ENCODE assay signal across 19 cellular contexts in genomic region chr22:48440673-48441552, GRCh38.
DNase-seq lines count a peak whose midpoint lies in the region; ATAC-seq and TF ChIP-seq lines count a peak whose summit lies in the region.
"Had no signal": no experiment of that assay in that cellular context is flagged by ENCODE, and none has a peak within 500 bp of the region (broad histone marks: within the 10 kb centered on the region; RNA-seq: fewer than 3 reads in every experiment).

No MANE protein-coding gene starts in this region.

- H3K36me3 Mint-ChIP-seq in activated naive CD8-positive, alpha-beta T cell treated with anti-CD3 and anti-CD28 coated beads for 36 hours = no peaks in the 10 kb centered on the region
- H3K36me3 Mint-ChIP-seq in activated naive CD8-positive, alpha-beta T cell treated with anti-CD3 and anti-CD28 coated beads, Interleukin-2, amount 50 U/mL, for 24 hours (ENCODE audit: low read depth) = no peaks in the 10 kb centered on the region
- peaks cover 2% of the 10 kb centered on the region for H3K36me3 Mint-ChIP-seq in chondrocyte (ENCODE audit: low read depth)
- H3K36me3 Mint-ChIP-seq: IgD-negative memory B cell had no signal

- H3K14ac ChIP-seq in neuronal stem cell (ENCODE audit: low read length) = no peak overlapping the region

- H3K9ac ChIP-seq in neuronal stem cell (ENCODE audit: low read depth, low read length, poor library complexity) = no peak overlapping the region

- no peak overlapping the region for H2BK12ac ChIP-seq in neuronal stem cell (ENCODE audit: low read length)

- DNase-seq in activated naive CD8-positive, alpha-beta T cell treated with anti-CD3 and anti-CD28 coated beads for 36 hours = no peak
- no peak for DNase-seq in activated naive CD8-positive, alpha-beta T cell treated with anti-CD3 and anti-CD28 coated beads, Interleukin-2, amount 50 U/mL, for 24 hours
- DNase-seq in chondrocyte (ENCODE audit: low spot score) = peak; percentile 81
- no peak for DNase-seq in neuronal stem cell (ENCODE audit: low spot score)
- no peak for DNase-seq in heart right ventricle
- DNase-seq in ureter (ENCODE audit: low spot score) = no peak
- DNase-seq: 8988T; Caco-2; CD4-positive, alpha-beta T cell; DMS153; DMS79 treated with DMSO at 0.1 percent for 48 hours; GF-D8; GOT3; H7; HFFc6 had no signal

- no peak overlapping the region for H4K8ac ChIP-seq in neuronal stem cell (ENCODE audit: low read depth, low read length)

- no peaks in the 10 kb centered on the region for H3K79me1 ChIP-seq in neuronal stem cell (ENCODE audit: low read depth, low read length)

- H2BK120ac ChIP-seq in neuronal stem cell (ENCODE audit: low read depth, low read length) = no peak overlapping the region

- H3K4ac ChIP-seq in neuronal stem cell (ENCODE audit: low read length) = no peak overlapping the region

- no peaks in the 10 kb centered on the region for H3K27me3 Mint-ChIP-seq in activated naive CD8-positive, alpha-beta T cell treated with anti-CD3 and anti-CD28 coated beads for 36 hours
- H3K27me3 Mint-ChIP-seq in activated naive CD8-positive, alpha-beta T cell treated with anti-CD3 and anti-CD28 coated beads, Interleukin-2, amount 50 U/mL, for 24 hours = peaks cover 4% of the 10 kb centered on the region
- H3K27me3 Mint-ChIP-seq in chondrocyte (ENCODE audit: low read depth) = peaks cover 2% of the 10 kb centered on the region
- H3K27me3 Mint-ChIP-seq: CD4-positive, alpha-beta T cell had no signal

- H3K4me2 ChIP-seq in neuronal stem cell (ENCODE audit: insufficient read depth, low read length, poor library complexity, severe bottlenecking) = no peak overlapping the region

- no peak overlapping the region for H4K91ac ChIP-seq in neuronal stem cell (ENCODE audit: low read depth, low read length, poor library complexity)

- H2AFZ ChIP-seq in neuronal stem cell (ENCODE audit: low read length) = no peak overlapping the region

- TF ChIP-seq CTCF in chondrocyte (IDR thresholded peaks at IDR 0.05) (no peak), heart right ventricle (IDR thresholded peaks at IDR 0.05) (no peak)

- peaks cover 0 to 10% (median 0%) of the 10 kb centered on the region in 3 experiments for H3K27me3 ChIP-seq in neuronal stem cell (ENCODE audit: control insufficient read depth in 3 of 3, insufficient read depth in 3 of 3, low read depth in 1 of 3, low read length in 3 of 3)
- H3K27me3 ChIP-seq in heart right ventricle = peaks cover 0 to 11% (median 3%) of the 10 kb centered on the region in 7 donors

- no peak for ATAC-seq in activated naive CD8-positive, alpha-beta T cell treated with anti-CD3 and anti-CD28 coated beads, Interleukin-2, amount 50 U/mL, for 24 hours
- ATAC-seq in heart right ventricle (no peak), GM21381 (IDR thresholded peaks at IDR 0.05; ENCODE audit: unreplicated experiment) (no peak)
- ATAC-seq: HCT116 had no signal

- H3K4me1 ChIP-seq in neuronal stem cell (ENCODE audit: control insufficient read depth in 2 of 2, insufficient read depth in 1 of 2, low read depth in 1 of 2, low read length in 2 of 2) (no peaks in the 10 kb centered on the region), heart right ventricle (no peaks in the 10 kb centered on the region)
- H3K4me1 ChIP-seq: Caco-2 had no signal

- H3K4me3 Mint-ChIP-seq in activated naive CD8-positive, alpha-beta T cell treated with anti-CD3 and anti-CD28 coated beads for 36 hours = no peak overlapping the region
- no peak overlapping the region for H3K4me3 Mint-ChIP-seq in activated naive CD8-positive, alpha-beta T cell treated with anti-CD3 and anti-CD28 coated beads, Interleukin-2, amount 50 U/mL, for 24 hours
- no peak overlapping the region for H3K4me3 Mint-ChIP-seq in chondrocyte (ENCODE audit: unreplicated experiment)
- H3K4me3 Mint-ChIP-seq: CD4-positive, alpha-beta T cell; HFFc6 had no signal

- peak overlapping the region; percentile 65 for H3K23ac ChIP-seq in neuronal stem cell (ENCODE audit: low read depth, low read length, poor library complexity)

- H3K27ac Mint-ChIP-seq in activated naive CD8-positive, alpha-beta T cell treated with anti-CD3 and anti-CD28 coated beads for 36 hours = peak overlapping the region; percentile 66
- no peak overlapping the region for H3K27ac Mint-ChIP-seq in activated naive CD8-positive, alpha-beta T cell treated with anti-CD3 and anti-CD28 coated beads, Interleukin-2, amount 50 U/mL, for 24 hours
- no peak overlapping the region for H3K27ac Mint-ChIP-seq in chondrocyte (ENCODE audit: unreplicated experiment)
- H3K27ac Mint-ChIP-seq: CD4-positive, alpha-beta T cell; HFFc6; IgD-negative memory B cell had no signal

- peak overlapping the region; percentile 49 for H2BK5ac ChIP-seq in neuronal stem cell (ENCODE audit: low read length)

- no peaks in the 10 kb centered on the region for H3K36me3 ChIP-seq in neuronal stem cell (replicated peaks in 1 of 2; ENCODE audit: control insufficient read depth in 2 of 2, insufficient read depth in 2 of 2, low read length in 2 of 2)
- no peaks in the 10 kb centered on the region for H3K36me3 ChIP-seq in heart right ventricle

- H3K9me3 ChIP-seq in neuronal stem cell (replicated peaks in 1 of 2; ENCODE audit: control insufficient read depth in 2 of 2, insufficient read depth in 1 of 2, low read depth in 1 of 2, low read length in 2 of 2) (peaks cover 0 to 2% of the 10 kb centered on the region in 2 donors), heart right ventricle (no peaks in the 10 kb centered on the region)
- H3K9me3 ChIP-seq: Caco-2 had no signal

- no peaks in the 10 kb centered on the region for H3K4me1 Mint-ChIP-seq in activated naive CD8-positive, alpha-beta T cell treated with anti-CD3 and anti-CD28 coated beads for 36 hours
- H3K4me1 Mint-ChIP-seq in activated naive CD8-positive, alpha-beta T cell treated with anti-CD3 and anti-CD28 coated beads, Interleukin-2, amount 50 U/mL, for 24 hours = no peaks in the 10 kb centered on the region
- H3K4me1 Mint-ChIP-seq in chondrocyte (ENCODE audit: low read depth) = peaks cover 5% of the 10 kb centered on the region

- H2BK15ac ChIP-seq in neuronal stem cell (ENCODE audit: low read length) = peak overlapping the region; percentile 4

- no peaks in the 10 kb centered on the region for H3K9me3 Mint-ChIP-seq in activated naive CD8-positive, alpha-beta T cell treated with anti-CD3 and anti-CD28 coated beads for 36 hours
- H3K9me3 Mint-ChIP-seq in activated naive CD8-positive, alpha-beta T cell treated with anti-CD3 and anti-CD28 coated beads, Interleukin-2, amount 50 U/mL, for 24 hours = no peaks in the 10 kb centered on the region
- H3K9me3 Mint-ChIP-seq in chondrocyte (ENCODE audit: low read depth) = no peaks in the 10 kb centered on the region
- H3K9me3 Mint-ChIP-seq: CD4-positive, alpha-beta T cell had no signal

- H2AK5ac ChIP-seq in neuronal stem cell (ENCODE audit: low read depth, low read length) = peak overlapping the region; percentile 3

- intact Hi-C loops in heart right ventricle (cut with DNase I) = no loop called here

- H3K18ac ChIP-seq in neuronal stem cell (ENCODE audit: low read length) = peak overlapping the region; percentile 11

- H3K4me3 ChIP-seq in neuronal stem cell (ENCODE audit: low read length in 2 of 2) (no peak overlapping the region), heart right ventricle (no peak overlapping the region)

- no peak overlapping the region for H3K27ac ChIP-seq in neuronal stem cell (replicated peaks; ENCODE audit: low read length)
- H3K27ac ChIP-seq in heart right ventricle = no peak overlapping the region
- H3K27ac ChIP-seq: C4-2B had no signal

- WGBS in neuronal stem cell (ENCODE audit: extremely low coverage in 2 of 2, insufficient read length in 2 of 2, insufficient replicate concordance in 1 of 2), 2 donors = no CpG with 5 or more reads among the region's 23 CpGs
- 81 to 82% methylated on average over 23 of the region's 23 CpGs for WGBS in heart right ventricle, 2 donors
